In genomic region chr12:12726543-12727093, GRCh38 we compare ENCODE assay signal across 8 cellular contexts. TPM values are rescaled to one million over a fixed set of nuclear protein-coding genes. Genes with fewer than 3 reads are reported as not detected.
A peak's percentile ranks its signal among the peaks of the same experiment; 100 is the strongest.
DNase-seq lines count a peak whose midpoint lies in the region; ATAC-seq and TF ChIP-seq lines count a peak whose summit lies in the region.

No MANE protein-coding gene starts in this region.

- RAD21 ChIA-PET in HCT116 (lab: Charles Lee; ENCODE audit: low non-redundant PET in 1 of 2, low total read pairs in 2 of 2, uncharacterized antibody in 2 of 2, unreplicated experiment in 2 of 2) = interaction anchor here in 1 of 2 experiments (1.2 kb wide), 1 partner anchor 10 kb away, joined by 3 read pairs; no protein-coding TSS in a partner anchor

- DNase-seq in BJ (ENCODE audit: low read depth) = peak; percentile 75
- no peak for DNase-seq in HCT116 (ENCODE audit: low read depth, low spot score)
- no peak for DNase-seq in WERI-Rb-1
- DNase-seq in skeletal muscle cell (ENCODE audit: low read depth) = peak; percentile 60
- no peak for DNase-seq in ecto neural progenitor cell (ENCODE audit: low spot score)

- H3K4me3 ChIP-seq in BJ (ENCODE audit: low read depth, low read length) (peak overlapping the region; percentile 89), HCT116 (replicated peaks in 1 of 2; ENCODE audit: low read depth in 1 of 2, low read length in 2 of 2) (peak overlapping the region; percentile 63 to 81), WERI-Rb-1 (ENCODE audit: low read depth, low read length) (peak overlapping the region; percentile 96), gastroesophageal sphincter (peak overlapping the region; percentile 44 to 81), skeletal muscle cell (ENCODE audit: low read depth, low read length) (peak overlapping the region; percentile 75)

- WGBS in gastroesophageal sphincter (ENCODE audit: low coverage in 1 of 2), 2 donors = 17 to 26% methylated on average over 5 to 6 of the region's 6 CpGs

- H3K27me3 ChIP-seq in BJ (ENCODE audit: control insufficient read depth, insufficient read depth, low read length) (no peaks in the 10 kb centered on the region), HCT116 (ENCODE audit: insufficient read depth, low read length) (no peaks in the 10 kb centered on the region), WERI-Rb-1 (ENCODE audit: insufficient read depth, low read depth, severe bottlenecking) (no peaks in the 10 kb centered on the region), gastroesophageal sphincter (no peaks in the 10 kb centered on the region)

- intact Hi-C loops in HCT116 (cut with micrococcal nuclease) = loop anchor here (10.0 kb wide), 1 partner anchor 168 kb away; the partner anchor contains the start of gene GPRC5A

- H3K4me2 ChIP-seq in HCT116 (ENCODE audit: low read length) = peak overlapping the region; percentile 98

- H3K79me2 ChIP-seq in HCT116 (ENCODE audit: insufficient read depth, low read length) = peaks cover 63% of the 10 kb centered on the region

- TF ChIP-seq POLR2A in HCT116 (IDR thresholded peaks at IDR 0.05; ENCODE audit: borderline replicate concordance, extremely low read depth, insufficient read depth, insufficient read length) = no peak
- TF ChIP-seq POLR2A in gastroesophageal sphincter (IDR thresholded peaks at IDR 0.05) = no peak

- ATAC-seq in HCT116 (no peak), gastroesophageal sphincter (no peak), GM21381 (IDR thresholded peaks at IDR 0.05; ENCODE audit: unreplicated experiment) (no peak), GM21737 (IDR thresholded peaks at IDR 0.05; ENCODE audit: unreplicated experiment) (no peak)

- CTCF ChIA-PET in BJ (lab: Yijun Ruan, JAX) (interaction anchor here (2.4 kb wide), 1 partner anchor 10 kb away, joined by 10 read pairs; no protein-coding TSS in a partner anchor), HCT116 (lab: Charles Lee) (interaction anchor here (3.2 kb wide), 1 partner anchor 10 kb away, joined by 29 read pairs; no protein-coding TSS in a partner anchor)

- peak overlapping the region; percentile 86 for H2AFZ ChIP-seq in HCT116 (ENCODE audit: low read depth, low read length, poor library complexity, severe bottlenecking)

- H3K27ac ChIP-seq in HCT116 (ENCODE audit: low read depth, low read length) (peak overlapping the region; percentile 100), WERI-Rb-1 (peak overlapping the region; percentile 100), gastroesophageal sphincter (peak overlapping the region; percentile 50 to 100 (median 98))

- no peaks in the 10 kb centered on the region for H3K9me2 ChIP-seq in HCT116 (ENCODE audit: insufficient read depth)

- H3K9me3 ChIP-seq in HCT116 (ENCODE audit: control insufficient read depth in 1 of 2, insufficient read depth in 1 of 2, low read depth in 1 of 2, low read length in 2 of 2) (no peaks in the 10 kb centered on the region), WERI-Rb-1 (ENCODE audit: severe bottlenecking) (no peaks in the 10 kb centered on the region), gastroesophageal sphincter (no peaks in the 10 kb centered on the region)

- no peaks in the 10 kb centered on the region for H4K20me1 ChIP-seq in HCT116 (ENCODE audit: insufficient read depth)

- no peaks in the 10 kb centered on the region; the same call in none of the 2 replicates for H3K36me3 ChIP-seq in BJ (ENCODE audit: control insufficient read depth, insufficient read depth, low read length)
- peaks cover 2 to 3% of the 10 kb centered on the region in 2 experiments; a peak in 1 of 4 replicates for H3K36me3 ChIP-seq in HCT116 (ENCODE audit: control insufficient read depth in 1 of 2, insufficient read depth in 2 of 2, low read length in 2 of 2)
- H3K36me3 ChIP-seq in WERI-Rb-1 = peaks cover 22% of the 10 kb centered on the region
- peaks cover 0 to 4% of the 10 kb centered on the region in 2 donors for H3K36me3 ChIP-seq in gastroesophageal sphincter

- POLR2A ChIA-PET in BJ (lab: Charles Lee) = interaction anchor here (0.9 to 1.0 kb wide), 2 partner anchors 9 to 10 kb away, joined by 3 read pairs; no protein-coding TSS in a partner anchor
- POLR2A ChIA-PET in HCT116 (lab: Charles Lee) = interaction anchor here (1.0 kb wide), 2 partner anchors 10 to 11 kb away, joined by 3 read pairs; no protein-coding TSS in a partner anchor

- TF ChIP-seq CTCF in BJ (IDR thresholded peaks at IDR 0.05; ENCODE audit: insufficient read depth, low read depth, low read length) = no peak
- no peak for TF ChIP-seq CTCF in HCT116 (IDR thresholded peaks at IDR 0.05 in 2 of 3, conservative IDR thresholded peaks at IDR 0.05 in 1 of 3; ENCODE audit: borderline replicate concordance in 1 of 3, insufficient read depth in 1 of 3, low read depth in 2 of 3, low read length in 2 of 3)
- TF ChIP-seq CTCF in WERI-Rb-1 (IDR thresholded peaks at IDR 0.05; ENCODE audit: low read depth, low read length) = no peak
- TF ChIP-seq CTCF in gastroesophageal sphincter (IDR thresholded peaks at IDR 0.05) = no peak

- TF ChIP-seq RAD21 in HCT116 (IDR thresholded peaks at IDR 0.05; ENCODE audit: low read depth) = no peak

- peak overlapping the region; percentile 92 for H3K9ac ChIP-seq in HCT116 (ENCODE audit: low read length)

- BruUV-seq in HCT116 (replicated peaks; lab: Mats Ljungman, UMichigan) = TSS peak; percentile 75

- H3K4me1 ChIP-seq in HCT116 (ENCODE audit: control insufficient read depth in 1 of 2, insufficient read depth in 2 of 2, low read length in 2 of 2) = peaks cover 15 to 16% of the 10 kb centered on the region in 2 experiments
- H3K4me1 ChIP-seq in gastroesophageal sphincter = peaks cover 0 to 40% (median 18%) of the 10 kb centered on the region in 3 donors

- TF ChIP-seq EP300 in gastroesophageal sphincter (IDR thresholded peaks at IDR 0.05) = no peak

TF ChIP-seq in HCT116, 20 proteins besides CTCF, POLR2A, EP300 and RAD21:
- TF ChIP-seq EZH2phosphoT487 (IDR thresholded peaks at IDR 0.05; ENCODE audit: borderline replicate concordance) = no peak
- TF ChIP-seq FOSL1 (IDR thresholded peaks at IDR 0.05; ENCODE audit: low read depth) = 0 out of 2 replicates have a peak, but pooled peaks have one; percentile 21
- TF ChIP-seq SP1 (IDR thresholded peaks at IDR 0.05; ENCODE audit: low read depth) = peak; percentile 5; the same call in 1 of the 2 replicates

RNA-seq across cellular contexts. Expression of gene CDKN1B, which starts 9.4 kb away (rescaled TPM):
- 19.7 and 21.7 TPM in 2 replicates for polyA plus RNA-seq in BJ (2011; rRNA removed)
- 11.6 and 17.5 TPM in 2 replicates for polyA minus RNA-seq in BJ (2011; rRNA and poly(A)+ RNA removed)
- 33.1 TPM for total RNA-seq in HCT116 (2021; ENCODE audit: unreplicated experiment)
- 13.9 and 17.1 TPM in 2 replicates for polyA plus RNA-seq in HCT116 (2012)
- 100 to 1,000 TPM in 1 of 4 donors, 10 to 100 TPM in 3; 62.6 to 103 (median 73.0) TPM for total RNA-seq in gastroesophageal sphincter

RNA-seq across cellular contexts. Expression of gene GPR19, which starts 30.6 kb away (rescaled TPM):
- 0.42 and 0.60 TPM in 2 replicates for polyA plus RNA-seq in BJ (2011; rRNA removed)
- polyA minus RNA-seq in BJ (2011; rRNA and poly(A)+ RNA removed) = 0.21 and 0.57 TPM in 2 replicates
- 2.2 TPM for total RNA-seq in HCT116 (2021; ENCODE audit: unreplicated experiment)
- polyA plus RNA-seq in HCT116 (2012) = 1.3 and 1.6 TPM in 2 replicates
- total RNA-seq in gastroesophageal sphincter = under 1 TPM in 2 of 4 donors, not detected in 2; 0.32 to 0.54 TPM

RNA-seq across cellular contexts. Expression of gene APOLD1, which starts 58.8 kb away (rescaled TPM):
- polyA plus RNA-seq in BJ (2011; rRNA removed) = 7.2 and 8.7 TPM in 2 replicates
- polyA minus RNA-seq in BJ (2011; rRNA and poly(A)+ RNA removed) = 6.0 and 7.0 TPM in 2 replicates
- total RNA-seq in HCT116 (2021; ENCODE audit: unreplicated experiment) (3.9 TPM), gastroesophageal sphincter (10 to 100 TPM; 16.2 to 33.4 (median 22.8) TPM)
- polyA plus RNA-seq in HCT116 (2012) = 1.6 and 2.5 TPM in 2 replicates

Comparison
In these comparisons a context has a peak if more than half of its experiments do, and no peak if none do; other contexts are left out.
1. DNase-seq: peak in BJ (single experiment) and skeletal muscle cell (single experiment); none in HCT116 (single experiment), WERI-Rb-1 (single experiment) and ecto neural progenitor cell (single experiment).
2. Peak in every context shown above with its lines, with median percentiles within 50 percentile points of each other: H3K4me3 ChIP-seq and H3K27ac ChIP-seq.